Comparison of ENCODE assay signal across 8 cellular contexts in genomic region chr18:34055227-34055626, GRCh38.
"Had no signal": no experiment of that assay in that cellular context is flagged by ENCODE, and none has a peak within 500 bp of the region (broad histone marks: within the 10 kb centered on the region; RNA-seq: fewer than 3 reads in every experiment).

No MANE protein-coding gene starts in this region.

- FAIRE-seq: HepG2, HTR-8/SVneo, K562 had no signal

- H3K27ac ChIP-seq: HL-60, KMS-11 had no signal

- DNase-seq: IMR-90, KBM-7, KG1 had no signal

- H3K4me3 ChIP-seq: K562 had no signal
